16 cellular contexts compared by ENCODE assay signal in the genomic region with DNA sequence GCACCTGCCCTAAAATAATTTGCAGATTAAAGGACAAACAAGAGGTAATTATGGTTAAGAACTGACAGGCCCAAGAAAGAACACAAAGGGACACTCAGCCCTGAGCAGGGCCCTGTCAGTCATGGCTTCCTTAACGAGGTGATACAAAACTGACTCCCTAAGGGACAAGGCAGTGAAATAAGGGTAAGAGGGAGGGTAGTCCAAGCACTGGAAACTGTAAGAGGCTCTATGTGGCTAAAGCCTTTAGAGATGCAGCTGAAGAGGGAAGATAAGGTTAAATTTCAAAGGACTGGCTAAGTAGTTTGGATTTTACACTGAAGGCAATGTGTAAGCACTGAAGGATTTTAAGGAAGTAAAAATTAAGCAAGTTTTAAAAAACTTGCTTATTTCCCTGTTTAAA. TPM values are rescaled to one million over a fixed set of nuclear protein-coding genes. Genes with fewer than 3 reads are reported as not detected.
DNase-seq lines count a peak whose midpoint lies in the region; ATAC-seq and TF ChIP-seq lines count a peak whose summit lies in the region.
"Had no signal": no experiment of that assay in that cellular context is flagged by ENCODE, and none has a peak within 500 bp of the region (broad histone marks: within the 10 kb centered on the region; RNA-seq: fewer than 3 reads in every experiment).

No MANE protein-coding gene starts in this region.

- no peaks in the 10 kb centered on the region for H3K36me3 Mint-ChIP-seq in natural killer cell
- H3K36me3 Mint-ChIP-seq in natural killer cell treated with Interleukin-12 subunit alpha and Interleukin-12 subunit beta and Interleukin-15 and Interleukin-18, amount 100 ng/mL, for 72 hours: peaks cover 18% of the 10 kb centered on the region
- peaks cover 36% of the 10 kb centered on the region for H3K36me3 Mint-ChIP-seq in activated naive CD8-positive, alpha-beta T cell treated with anti-CD3 and anti-CD28 coated beads for 36 hours
- peaks cover 11 to 24% of the 10 kb centered on the region in 2 donors for H3K36me3 Mint-ChIP-seq in stimulated activated naive B cell treated with anti-CD40 and anti-IgM and Interleukin-4, amounts not matched to agents 10 μg/mL and 1 μg/mL and 100 μg/mL, for 72 hours

- no peaks in the 10 kb centered on the region for H3K27me3 ChIP-seq in left ventricle myocardium inferior (ENCODE audit: low read depth)

- H3K4me3 Mint-ChIP-seq in natural killer cell: no peak overlapping the region
- no peak overlapping the region for H3K4me3 Mint-ChIP-seq in natural killer cell treated with Interleukin-12 subunit alpha and Interleukin-12 subunit beta and Interleukin-15 and Interleukin-18, amount 100 ng/mL, for 72 hours
- peak overlapping the region; percentile 6 for H3K4me3 Mint-ChIP-seq in activated naive CD8-positive, alpha-beta T cell treated with anti-CD3 and anti-CD28 coated beads for 36 hours
- no peak overlapping the region for H3K4me3 Mint-ChIP-seq in stimulated activated naive B cell treated with anti-CD40 and anti-IgM and Interleukin-4, amounts not matched to agents 10 μg/mL and 1 μg/mL and 100 μg/mL, for 72 hours
- H3K4me3 Mint-ChIP-seq: activated CD4-positive, alpha-beta T cell treated with anti-CD3 and anti-CD28 coated beads for 36 hours; T-helper 1 cell treated with Interleukin-12 subunit alpha and Interleukin-12 subunit beta and Interleukin-4 antibody, amounts not matched to agents 30 μg/mL and 1 μg/mL, for 36 hours had no signal

- DNase-seq in natural killer cell: no peak
- no peak for DNase-seq in natural killer cell treated with Interleukin-12 subunit alpha and Interleukin-12 subunit beta and Interleukin-15 and Interleukin-18, amount 100 ng/mL, for 72 hours (ENCODE audit: low spot score)
- DNase-seq in NCI-H146 treated with DMSO at 0.1 percent for 48 hours (lab: John Stamatoyannopoulos, UW; ENCODE audit: unreplicated experiment): peak; percentile 50
- no peak for DNase-seq in activated naive CD8-positive, alpha-beta T cell treated with anti-CD3 and anti-CD28 coated beads for 36 hours
- no peak for DNase-seq in stimulated activated naive B cell treated with anti-CD40 and anti-IgM and Interleukin-4, amounts not matched to agents 10 μg/mL and 1 μg/mL and 100 μg/mL, for 72 hours
- no peak for DNase-seq in left ventricle myocardium inferior
- DNase-seq in stimulated activated CD4-positive, alpha-beta T cell treated with anti-CD3 and anti-CD28 coated beads, Interleukin-4, amount 100 ng/mL, for 1 hour: no peak
- no peak for DNase-seq in foreskin melanocyte
- DNase-seq: activated CD4-positive, alpha-beta T cell treated with anti-CD3 and anti-CD28 coated beads for 36 hours; activated T-cell treated with anti-CD3 and anti-CD28 coated beads for 4 hours; amniotic stem cell; DMS53; NCI-H187; NCI-H524; stimulated activated CD4-positive, alpha-beta T cell treated with anti-CD3 and anti-CD28 coated beads, Interleukin-15, amount 100 ng/mL, for 24 hours had no signal

- H3K9me3 ChIP-seq in left ventricle myocardium inferior (replicated peaks): no peaks in the 10 kb centered on the region

- no peak for ATAC-seq in natural killer cell
- no peak for ATAC-seq in natural killer cell treated with Interleukin-12 subunit alpha and Interleukin-12 subunit beta and Interleukin-15 and Interleukin-18, amount 100 ng/mL, for 72 hours
- ATAC-seq in stimulated activated naive B cell treated with anti-CD40 and anti-IgM and Interleukin-4, amounts not matched to agents 10 μg/mL and 1 μg/mL and 100 μg/mL, for 72 hours (replicated peaks): no peak
- ATAC-seq: activated CD4-positive, alpha-beta T cell treated with anti-CD3 and anti-CD28 coated beads for 36 hours had no signal

- no peaks in the 10 kb centered on the region for H3K27me3 Mint-ChIP-seq in natural killer cell (ENCODE audit: low read depth in 2 of 2)
- H3K27me3 Mint-ChIP-seq in natural killer cell treated with Interleukin-12 subunit alpha and Interleukin-12 subunit beta and Interleukin-15 and Interleukin-18, amount 100 ng/mL, for 72 hours: no peaks in the 10 kb centered on the region
- H3K27me3 Mint-ChIP-seq in activated naive CD8-positive, alpha-beta T cell treated with anti-CD3 and anti-CD28 coated beads for 36 hours: no peaks in the 10 kb centered on the region
- no peaks in the 10 kb centered on the region for H3K27me3 Mint-ChIP-seq in stimulated activated naive B cell treated with anti-CD40 and anti-IgM and Interleukin-4, amounts not matched to agents 10 μg/mL and 1 μg/mL and 100 μg/mL, for 72 hours
- H3K27me3 Mint-ChIP-seq: activated CD4-positive, alpha-beta T cell treated with anti-CD3 and anti-CD28 coated beads for 36 hours had no signal

- peaks cover 49 to 51% of the 10 kb centered on the region in 2 donors for H3K4me1 Mint-ChIP-seq in natural killer cell
- peaks cover 34 to 45% of the 10 kb centered on the region in 2 donors for H3K4me1 Mint-ChIP-seq in natural killer cell treated with Interleukin-12 subunit alpha and Interleukin-12 subunit beta and Interleukin-15 and Interleukin-18, amount 100 ng/mL, for 72 hours (ENCODE audit: low read depth in 2 of 2)
- H3K4me1 Mint-ChIP-seq in activated naive CD8-positive, alpha-beta T cell treated with anti-CD3 and anti-CD28 coated beads for 36 hours: peaks cover 33% of the 10 kb centered on the region
- H3K4me1 Mint-ChIP-seq in stimulated activated naive B cell treated with anti-CD40 and anti-IgM and Interleukin-4, amounts not matched to agents 10 μg/mL and 1 μg/mL and 100 μg/mL, for 72 hours: peaks cover 24 to 51% of the 10 kb centered on the region in 2 donors

- no peak for TF ChIP-seq CTCF in natural killer cell (IDR thresholded peaks at IDR 0.05)
- TF ChIP-seq CTCF in left ventricle myocardium inferior (IDR thresholded peaks at IDR 0.05; ENCODE audit: borderline replicate concordance): no peak

- H3K4me3 ChIP-seq in left ventricle myocardium inferior: no peak overlapping the region

- H3K27ac ChIP-seq in left ventricle myocardium inferior (replicated peaks): no peak overlapping the region

- H3K9me3 Mint-ChIP-seq in natural killer cell: no peaks in the 10 kb centered on the region
- no peaks in the 10 kb centered on the region for H3K9me3 Mint-ChIP-seq in natural killer cell treated with Interleukin-12 subunit alpha and Interleukin-12 subunit beta and Interleukin-15 and Interleukin-18, amount 100 ng/mL, for 72 hours
- no peaks in the 10 kb centered on the region for H3K9me3 Mint-ChIP-seq in activated naive CD8-positive, alpha-beta T cell treated with anti-CD3 and anti-CD28 coated beads for 36 hours
- no peaks in the 10 kb centered on the region for H3K9me3 Mint-ChIP-seq in stimulated activated naive B cell treated with anti-CD40 and anti-IgM and Interleukin-4, amounts not matched to agents 10 μg/mL and 1 μg/mL and 100 μg/mL, for 72 hours
- H3K9me3 Mint-ChIP-seq: T-helper 1 cell treated with Interleukin-12 subunit alpha and Interleukin-12 subunit beta and Interleukin-4 antibody, amounts not matched to agents 30 μg/mL and 1 μg/mL, for 36 hours had no signal

- intact Hi-C loops in natural killer cell (cut with micrococcal nuclease): loop anchor here (5.0 kb wide), 2 partner anchors 428 to 1398 kb away; partner anchors contain the start of genes DIPK2A and U2SURP
- intact Hi-C loops in left ventricle myocardium inferior (cut with micrococcal nuclease): no loop called here

- peak overlapping the region; percentile 4 to 94 for H3K27ac Mint-ChIP-seq in natural killer cell
- no peak overlapping the region for H3K27ac Mint-ChIP-seq in natural killer cell treated with Interleukin-12 subunit alpha and Interleukin-12 subunit beta and Interleukin-15 and Interleukin-18, amount 100 ng/mL, for 72 hours
- no peak overlapping the region for H3K27ac Mint-ChIP-seq in activated naive CD8-positive, alpha-beta T cell treated with anti-CD3 and anti-CD28 coated beads for 36 hours
- peak overlapping the region; percentile 86 for H3K27ac Mint-ChIP-seq in stimulated activated naive B cell treated with anti-CD40 and anti-IgM and Interleukin-4, amounts not matched to agents 10 μg/mL and 1 μg/mL and 100 μg/mL, for 72 hours
- H3K27ac Mint-ChIP-seq: T-helper 1 cell treated with Interleukin-12 subunit alpha and Interleukin-12 subunit beta and Interleukin-4 antibody, amounts not matched to agents 30 μg/mL and 1 μg/mL, for 36 hours had no signal

- H3K36me3 ChIP-seq in left ventricle myocardium inferior: peaks cover 6% of the 10 kb centered on the region

- peaks cover 38% of the 10 kb centered on the region for H3K4me1 ChIP-seq in left ventricle myocardium inferior

RNA-seq across cellular contexts. Expression of gene ATR, which starts 3.9 kb away (rescaled TPM):
- 10 to 100 TPM; 39.9 to 47.9 (median 45.8) TPM for total RNA-seq in natural killer cell
- 10 to 100 TPM; 45.8 to 65.5 TPM for total RNA-seq in natural killer cell treated with Interleukin-12 subunit alpha and Interleukin-12 subunit beta and Interleukin-15 and Interleukin-18, amount 100 ng/mL, for 72 hours
- 10 to 100 TPM; 38.3 to 42.4 TPM for total RNA-seq in activated naive CD8-positive, alpha-beta T cell treated with anti-CD3 and anti-CD28 coated beads for 36 hours
- 9.1 TPM for total RNA-seq in left ventricle myocardium inferior

RNA-seq across cellular contexts. Expression of gene PLS1, which starts 21.5 kb away (rescaled TPM):
- total RNA-seq in natural killer cell (1 to 10 TPM; 1.2 to 2.6 (median 1.6) TPM), left ventricle myocardium inferior (2.6 TPM)
- 1 to 10 TPM; 4.0 to 5.5 TPM for total RNA-seq in natural killer cell treated with Interleukin-12 subunit alpha and Interleukin-12 subunit beta and Interleukin-15 and Interleukin-18, amount 100 ng/mL, for 72 hours
- 1 to 10 TPM; 6.2 to 7.0 TPM for total RNA-seq in activated naive CD8-positive, alpha-beta T cell treated with anti-CD3 and anti-CD28 coated beads for 36 hours

Comparison
In these comparisons a context has a peak if more than half of its experiments do, and no peak if none do; other contexts are left out.
1. H3K27ac Mint-ChIP-seq: peak in natural killer cell (2 of 2) and stimulated activated naive B cell treated with anti-CD40 and anti-IgM and Interleukin-4, amounts not matched to agents 10 μg/mL and 1 μg/mL and 100 μg/mL, for 72 hours (single experiment); none in natural killer cell treated with Interleukin-12 subunit alpha and Interleukin-12 subunit beta and Interleukin-15 and Interleukin-18, amount 100 ng/mL, for 72 hours (0 of 2) and activated naive CD8-positive, alpha-beta T cell treated with anti-CD3 and anti-CD28 coated beads for 36 hours (single experiment).